30 cellular contexts compared by ENCODE assay signal in genomic region chr3:41441568-41441967, GRCh38.
"Had no signal": no experiment of that assay in that cellular context is flagged by ENCODE, and none has a peak within 500 bp of the region (broad histone marks: within the 10 kb centered on the region; RNA-seq: fewer than 3 reads in every experiment).

No MANE protein-coding gene starts in this region.

- H3K9me3 ChIP-seq: neutrophil, pancreas, suprapubic skin, testis, upper lobe of right lung had no signal

- DNase-seq: naive thymus-derived CD8-positive, alpha-beta T cell; nephron progenitor cell; nucleus accumbens; pancreas; psoas muscle; right cardiac atrium; spleen; stimulated activated CD4-positive, alpha-beta T cell treated with anti-CD3 and anti-CD28 coated beads, Interleukin-12 subunit alpha, Interleukin-12 subunit beta, amount 100 ng/mL, for 4 hours; stimulated activated CD4-positive, alpha-beta T cell treated with anti-CD3 and anti-CD28 coated beads, Interleukin-1b, Interleukin-23, amount 100 ng/mL, for 48 hours; stimulated activated CD4-positive, alpha-beta T cell treated with anti-CD3 and anti-CD28 coated beads, Interleukin-4, amount 100 ng/mL, for 1 hour; stimulated activated CD4-positive, alpha-beta T cell treated with anti-CD3 and anti-CD28 coated beads, Interleukin-4, amount 100 ng/mL, for 4 hours; stimulated activated CD8-positive, alpha-beta memory T cell treated with anti-CD3 and anti-CD28 coated beads, Interleukin-4, amount 100 ng/mL, for 48 hours; stimulated activated naive CD4-positive, alpha-beta T cell; stimulated activated naive CD8-positive, alpha-beta T cell treated with anti-CD3 and anti-CD28 coated beads, Interleukin-15, amount 100 ng/mL, for 72 hours; stimulated activated naive CD8-positive, alpha-beta T cell treated with anti-CD3 and anti-CD28 coated beads, Interleukin-15, Interleukin-2, amounts not matched to agents 100 U/mL and 50 U/mL, for 24 hours; substantia nigra; testis; tibial artery; transverse colon; upper lobe of right lung; uterus had no signal

- H3K4me3 Mint-ChIP-seq: naive thymus-derived CD8-positive, alpha-beta T cell; natural killer cell treated with Interleukin-12 subunit alpha and Interleukin-12 subunit beta and Interleukin-15 and Interleukin-18, amount 100 ng/mL, for 72 hours; nephron progenitor cell; neural crest cell; stimulated activated memory B cell treated with anti-CD40 and anti-IgM and Interleukin-4, amounts not matched to agents 10 μg/mL and 1 μg/mL and 100 μg/mL, for 72 hours; stimulated activated naive CD8-positive, alpha-beta T cell treated with anti-CD3 and anti-CD28 coated beads, Interleukin-15, amount 100 ng/mL, for 72 hours; type B pancreatic cell had no signal

- H3K4me2 ChIP-seq: smooth muscle cell had no signal

- H3K4me1 ChIP-seq: pancreas, psoas muscle, spleen, suprapubic skin, testis, tibial artery, transverse colon, upper lobe of right lung, uterus had no signal

- H3K9me3 Mint-ChIP-seq: natural killer cell treated with Interleukin-12 subunit alpha and Interleukin-12 subunit beta and Interleukin-15 and Interleukin-18, amount 100 ng/mL, for 72 hours; type B pancreatic cell had no signal

- H3K36me3 Mint-ChIP-seq: natural killer cell treated with Interleukin-12 subunit alpha and Interleukin-12 subunit beta and Interleukin-15 and Interleukin-18, amount 100 ng/mL, for 72 hours; type B pancreatic cell had no signal

- ATAC-seq: naive thymus-derived CD8-positive, alpha-beta T cell; natural killer cell treated with Interleukin-12 subunit alpha and Interleukin-12 subunit beta and Interleukin-15 and Interleukin-18, amount 100 ng/mL, for 72 hours; pancreas; psoas muscle; right cardiac atrium; sciatic nerve; stimulated activated memory B cell treated with anti-CD40 and anti-IgM and Interleukin-4, amounts not matched to agents 10 μg/mL and 1 μg/mL and 100 μg/mL, for 72 hours; stimulated activated naive CD8-positive, alpha-beta T cell treated with anti-CD3 and anti-CD28 coated beads, Interleukin-15, amount 100 ng/mL, for 72 hours; stimulated activated naive CD8-positive, alpha-beta T cell treated with anti-CD3 and anti-CD28 coated beads, Interleukin-15, Interleukin-2, amounts not matched to agents 100 U/mL and 50 U/mL, for 24 hours; upper lobe of right lung had no signal

- H3K4me3 ChIP-seq: pancreas, psoas muscle, skin epidermis, smooth muscle cell, spleen, suprapubic skin, testis, tibial artery, transverse colon, upper lobe of right lung, uterus had no signal

- H3K27ac Mint-ChIP-seq: naive thymus-derived CD8-positive, alpha-beta T cell; natural killer cell treated with Interleukin-12 subunit alpha and Interleukin-12 subunit beta and Interleukin-15 and Interleukin-18, amount 100 ng/mL, for 72 hours; nephron progenitor cell; stimulated activated memory B cell treated with anti-CD40 and anti-IgM and Interleukin-4, amounts not matched to agents 10 μg/mL and 1 μg/mL and 100 μg/mL, for 72 hours; stimulated activated naive CD8-positive, alpha-beta T cell treated with anti-CD3 and anti-CD28 coated beads, Interleukin-15, amount 100 ng/mL, for 72 hours; type B pancreatic cell had no signal

- FAIRE-seq: pancreas had no signal

- H3K27me3 Mint-ChIP-seq: naive thymus-derived CD8-positive, alpha-beta T cell; natural killer cell treated with Interleukin-12 subunit alpha and Interleukin-12 subunit beta and Interleukin-15 and Interleukin-18, amount 100 ng/mL, for 72 hours; stimulated activated memory B cell treated with anti-CD40 and anti-IgM and Interleukin-4, amounts not matched to agents 10 μg/mL and 1 μg/mL and 100 μg/mL, for 72 hours; stimulated activated naive CD8-positive, alpha-beta T cell treated with anti-CD3 and anti-CD28 coated beads, Interleukin-15, amount 100 ng/mL, for 72 hours; type B pancreatic cell had no signal

- H3K4me1 Mint-ChIP-seq: naive thymus-derived CD8-positive, alpha-beta T cell; nephron progenitor cell; neural crest cell; stimulated activated memory B cell treated with anti-CD40 and anti-IgM and Interleukin-4, amounts not matched to agents 10 μg/mL and 1 μg/mL and 100 μg/mL, for 72 hours; stimulated activated naive CD8-positive, alpha-beta T cell treated with anti-CD3 and anti-CD28 coated beads, Interleukin-15, amount 100 ng/mL, for 72 hours had no signal

- H3K36me3 ChIP-seq: neutrophil, pancreas, spleen, suprapubic skin, tibial artery, transverse colon, upper lobe of right lung, uterus had no signal

- H3K27ac ChIP-seq: neutrophil, pancreas, psoas muscle, skin epidermis, spleen, suprapubic skin, testis, tibial artery, transverse colon, upper lobe of right lung, uterus had no signal

- H3K27me3 ChIP-seq: neutrophil, pancreas, spleen, suprapubic skin, testis, tibial artery, transverse colon, upper lobe of right lung, uterus had no signal
